In the genomic region with DNA sequence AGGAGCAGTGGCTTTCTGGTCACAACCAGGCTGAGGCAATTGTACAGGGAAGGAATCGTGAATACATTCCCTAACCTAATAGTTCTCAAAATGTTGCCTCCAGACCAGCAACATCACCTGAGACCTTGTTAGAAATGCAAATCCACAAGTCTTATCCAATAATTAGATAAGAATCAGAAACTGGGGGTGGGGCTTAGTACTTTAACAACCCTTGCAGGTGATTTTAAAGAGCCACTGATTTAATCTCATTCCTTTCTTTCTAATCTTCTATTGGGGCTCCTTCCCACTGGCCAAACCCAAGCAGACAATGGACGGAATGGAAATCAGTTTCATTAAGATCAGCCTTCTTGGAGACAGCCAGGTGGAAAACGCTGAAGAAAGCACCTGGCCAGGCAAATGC, we compare ENCODE assay signal across 17 cellular contexts.
"Had no signal": no experiment of that assay in that cellular context is flagged by ENCODE, and none has a peak within 500 bp of the region (broad histone marks: within the 10 kb centered on the region; RNA-seq: fewer than 3 reads in every experiment).

No MANE protein-coding gene starts in this region.

- H3K4me3 Mint-ChIP-seq: T-helper 17 cell had no signal

- ATAC-seq: Panc1, T-helper 17 cell had no signal

- H3K4me1 Mint-ChIP-seq: T-helper 17 cell had no signal

- DNase-seq: KBM-7, MM.1S, NCI-H1092 treated with DMSO at 0.1 percent for 48 hours, NCI-H1436, NCI-H187, NCI-H2029 treated with DMSO at 0.1 percent for 48 hours, NCI-H2171 treated with DMSO at 0.1 percent for 48 hours, NCI-H345, NCI-H446 treated with DMSO at 0.1 percent for 48 hours, NCI-H510A treated with DMSO at 0.1 percent for 48 hours, NCI-H526, SHP77, T-helper 1 cell, T-helper 17 cell had no signal

- H3K27ac ChIP-seq: HL-60, RWPE1 had no signal

- H3K27me3 Mint-ChIP-seq: T-helper 17 cell had no signal

- H3K27ac Mint-ChIP-seq: T-helper 17 cell had no signal
